Comparison of ENCODE assay signal across 8 cellular contexts in genomic region chr11:88357323-88358039, GRCh38. TPM values are rescaled to one million over a fixed set of nuclear protein-coding genes. Genes with fewer than 3 reads are reported as not detected.
DNase-seq lines count a peak whose midpoint lies in the region; ATAC-seq and TF ChIP-seq lines count a peak whose summit lies in the region.

No MANE protein-coding gene starts in this region.

- H3K27me3 ChIP-seq in gastroesophageal sphincter = no peaks in the 10 kb centered on the region

- peak overlapping the region; percentile 74 for H3K27ac Mint-ChIP-seq in activated T-helper 2 cell treated with anti-CD3 and anti-CD28 coated beads, Interferon-gamma antibody, Interleukin-2, Interleukin-4, amounts not matched to agents 10 μg/mL and 5 μg/mL and 100 μg/mL, durations not matched to agents 14 hours and 24 hours and 36 hours

- H3K4me1 ChIP-seq in gastroesophageal sphincter = peaks cover 0 to 10% (median 0%) of the 10 kb centered on the region in 3 donors

- no peak for TF ChIP-seq POLR2A in gastroesophageal sphincter (IDR thresholded peaks at IDR 0.05)

- ATAC-seq in GM19372 (IDR thresholded peaks at IDR 0.05; ENCODE audit: low read depth, unreplicated experiment) (peak; percentile 41), HG03159 (IDR thresholded peaks at IDR 0.05; ENCODE audit: unreplicated experiment) (peak; percentile 44), gastroesophageal sphincter (no peak)

- peak overlapping the region; percentile 28 for H3K4me3 Mint-ChIP-seq in activated T-helper 2 cell treated with anti-CD3 and anti-CD28 coated beads, Interferon-gamma antibody, Interleukin-2, Interleukin-4, amounts not matched to agents 10 μg/mL and 5 μg/mL and 100 μg/mL, durations not matched to agents 14 hours and 24 hours and 36 hours (ENCODE audit: low read depth)

- no peaks in the 10 kb centered on the region for H3K9me3 Mint-ChIP-seq in activated T-helper 2 cell treated with anti-CD3 and anti-CD28 coated beads, Interferon-gamma antibody, Interleukin-2, Interleukin-4, amounts not matched to agents 10 μg/mL and 5 μg/mL and 100 μg/mL, durations not matched to agents 14 hours and 24 hours and 36 hours

- H3K27me3 Mint-ChIP-seq in activated T-helper 2 cell treated with anti-CD3 and anti-CD28 coated beads, Interferon-gamma antibody, Interleukin-2, Interleukin-4, amounts not matched to agents 10 μg/mL and 5 μg/mL and 100 μg/mL, durations not matched to agents 14 hours and 24 hours and 36 hours (ENCODE audit: low read depth) = no peaks in the 10 kb centered on the region

- H3K27ac ChIP-seq in gastroesophageal sphincter = peak overlapping the region in 1 of 4 donors; percentile 9

- intact Hi-C loops in activated T-helper 2 cell treated with anti-CD3 and anti-CD28 coated beads, Interferon-gamma antibody, Interleukin-2, Interleukin-4, amounts not matched to agents 10 μg/mL and 5 μg/mL and 100 μg/mL, durations not matched to agents 14 hours and 24 hours and 36 hours (cut with micrococcal nuclease) = loop anchor here (1.0 to 5.0 kb wide), 6 partner anchors 45 to 180 kb away; no protein-coding TSS in a partner anchor

- WGBS in gastroesophageal sphincter (ENCODE audit: low coverage in 1 of 2), 2 donors = 81 to 86% methylated on average over 3 of the region's 3 CpGs

- peaks cover 44% of the 10 kb centered on the region for H3K4me1 Mint-ChIP-seq in activated T-helper 2 cell treated with anti-CD3 and anti-CD28 coated beads, Interferon-gamma antibody, Interleukin-2, Interleukin-4, amounts not matched to agents 10 μg/mL and 5 μg/mL and 100 μg/mL, durations not matched to agents 14 hours and 24 hours and 36 hours (ENCODE audit: low read depth)

- H3K36me3 Mint-ChIP-seq in activated T-helper 2 cell treated with anti-CD3 and anti-CD28 coated beads, Interferon-gamma antibody, Interleukin-2, Interleukin-4, amounts not matched to agents 10 μg/mL and 5 μg/mL and 100 μg/mL, durations not matched to agents 14 hours and 24 hours and 36 hours (ENCODE audit: low read depth) = no peaks in the 10 kb centered on the region

- DNase-seq in Daoy (ENCODE audit: low read depth) (peak; percentile 21), smooth muscle cell of the brain vasculature (ENCODE audit: low read depth, low spot score) (peak; percentile 21), CD1c-positive myeloid dendritic cell (ENCODE audit: extremely low spot score) (no peak)
- no peak for DNase-seq in activated T-helper 2 cell treated with anti-CD3 and anti-CD28 coated beads, Interferon-gamma antibody, Interleukin-2, Interleukin-4, amounts not matched to agents 10 μg/mL and 5 μg/mL and 100 μg/mL, durations not matched to agents 14 hours and 24 hours and 36 hours (ENCODE audit: low spot score)
- no peak for DNase-seq in activated effector memory CD4-positive, alpha-beta T cell treated with anti-CD3 and anti-CD28 coated beads, Interleukin-2, amount 50 U/mL, for 16 hours

- TF ChIP-seq CTCF in gastroesophageal sphincter (IDR thresholded peaks at IDR 0.05) = no peak

- no peak for TF ChIP-seq EP300 in gastroesophageal sphincter (IDR thresholded peaks at IDR 0.05)

- no peak overlapping the region for H3K4me3 ChIP-seq in gastroesophageal sphincter

- H3K9me3 ChIP-seq in gastroesophageal sphincter = no peaks in the 10 kb centered on the region

- H3K36me3 ChIP-seq in gastroesophageal sphincter = no peaks in the 10 kb centered on the region

RNA-seq across cellular contexts. Expression of gene CTSC, which starts 19.9 kb away (rescaled TPM):
- total RNA-seq in Daoy (2014; rRNA removed; shearing (Covaris generic)) = 151 TPM in 2 replicates
- total RNA-seq in activated T-helper 2 cell treated with anti-CD3 and anti-CD28 coated beads, Interferon-gamma antibody, Interleukin-2, Interleukin-4, amounts not matched to agents 10 μg/mL and 5 μg/mL and 100 μg/mL, durations not matched to agents 14 hours and 24 hours and 36 hours = 82.4 and 82.6 TPM in 2 replicates
- 10 to 100 TPM; 14.2 to 78.6 (median 47.9) TPM for total RNA-seq in gastroesophageal sphincter

Comparison
In these comparisons a context has a peak if more than half of its experiments do, and no peak if none do; other contexts are left out.
1. DNase-seq: peak in Daoy (single experiment) and smooth muscle cell of the brain vasculature (single experiment); none in activated T-helper 2 cell treated with anti-CD3 and anti-CD28 coated beads, Interferon-gamma antibody, Interleukin-2, Interleukin-4, amounts not matched to agents 10 μg/mL and 5 μg/mL and 100 μg/mL, durations not matched to agents 14 hours and 24 hours and 36 hours (single experiment), activated effector memory CD4-positive, alpha-beta T cell treated with anti-CD3 and anti-CD28 coated beads, Interleukin-2, amount 50 U/mL, for 16 hours (single experiment) and CD1c-positive myeloid dendritic cell (single experiment).